ENCODE assay signal across 30 cellular contexts in the genomic region with DNA sequence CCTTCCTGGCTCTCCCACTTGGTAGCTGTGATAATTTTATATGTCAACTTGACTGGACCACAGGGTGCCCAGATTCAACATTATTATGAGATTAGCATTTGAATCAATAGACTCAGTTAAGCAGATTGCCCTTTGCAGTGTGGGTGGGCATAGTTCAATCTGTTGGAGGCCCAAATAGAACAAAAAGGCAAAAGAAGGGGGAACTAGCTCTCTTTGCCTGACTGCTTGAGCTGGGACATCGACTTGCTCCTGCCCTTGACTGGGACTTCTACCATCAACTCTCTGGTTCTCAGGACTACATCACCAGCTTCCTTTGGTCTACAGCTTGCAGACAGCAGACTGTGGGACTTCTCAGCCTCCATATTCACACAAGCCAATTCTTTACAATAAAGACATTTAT.
"Had no signal": no experiment of that assay in that cellular context is flagged by ENCODE, and none has a peak within 500 bp of the region (broad histone marks: within the 10 kb centered on the region; RNA-seq: fewer than 3 reads in every experiment).

No MANE protein-coding gene starts in this region.

- H3K27me3 Mint-ChIP-seq: naive thymus-derived CD8-positive, alpha-beta T cell; stimulated activated naive B cell treated with anti-CD40 and anti-IgM and Interleukin-4, amounts not matched to agents 10 μg/mL and 1 μg/mL and 100 μg/mL, for 72 hours; stimulated activated naive CD8-positive, alpha-beta T cell treated with anti-CD3 and anti-CD28 coated beads, Interleukin-15, Interleukin-2, amounts not matched to agents 100 ng/mL and 50 ng/mL, for 24 hours had no signal

- H3K79me2 ChIP-seq: parathyroid adenoma had no signal

- H3K4me1 Mint-ChIP-seq: nephron progenitor cell; neural crest cell; stimulated activated effector memory CD8-positive, alpha-beta T cell treated with anti-CD3 and anti-CD28 coated beads, Interleukin-12 subunit alpha, Interleukin-12 subunit beta, amount 100 ng/mL, for 72 hours; stimulated activated naive B cell treated with anti-CD40 and anti-IgM and Interleukin-4, amounts not matched to agents 10 μg/mL and 1 μg/mL and 100 μg/mL, for 72 hours had no signal

- H3K9me3 Mint-ChIP-seq: natural killer cell treated with Interleukin-12 subunit alpha and Interleukin-12 subunit beta and Interleukin-15 and Interleukin-18, amount 100 ng/mL, for 72 hours; stimulated activated effector memory CD8-positive, alpha-beta T cell treated with anti-CD3 and anti-CD28 coated beads, Interleukin-12 subunit alpha, Interleukin-12 subunit beta, amount 100 ng/mL, for 72 hours; stimulated activated naive CD8-positive, alpha-beta T cell treated with anti-CD3 and anti-CD28 coated beads, Interleukin-15, Interleukin-2, amounts not matched to agents 100 ng/mL and 50 ng/mL, for 24 hours had no signal

- H3K4me3 Mint-ChIP-seq: naive thymus-derived CD8-positive, alpha-beta T cell; natural killer cell treated with Interleukin-12 subunit alpha and Interleukin-12 subunit beta and Interleukin-15 and Interleukin-18, amount 100 ng/mL, for 72 hours; nephron progenitor cell; neural crest cell; stimulated activated effector memory CD8-positive, alpha-beta T cell treated with anti-CD3 and anti-CD28 coated beads, Interleukin-12 subunit alpha, Interleukin-12 subunit beta, amount 100 ng/mL, for 72 hours; stimulated activated naive B cell treated with anti-CD40 and anti-IgM and Interleukin-4, amounts not matched to agents 10 μg/mL and 1 μg/mL and 100 μg/mL, for 72 hours; stimulated activated naive CD8-positive, alpha-beta T cell treated with anti-CD3 and anti-CD28 coated beads, Interleukin-15, Interleukin-2, amounts not matched to agents 100 ng/mL and 50 ng/mL, for 24 hours; type B pancreatic cell had no signal

- H3K27ac Mint-ChIP-seq: natural killer cell treated with Interleukin-12 subunit alpha and Interleukin-12 subunit beta and Interleukin-15 and Interleukin-18, amount 100 ng/mL, for 72 hours; nephron progenitor cell; progenitor cell of endocrine pancreas; stimulated activated effector memory CD8-positive, alpha-beta T cell treated with anti-CD3 and anti-CD28 coated beads, Interleukin-12 subunit alpha, Interleukin-12 subunit beta, amount 100 ng/mL, for 72 hours; stimulated activated naive B cell treated with anti-CD40 and anti-IgM and Interleukin-4, amounts not matched to agents 10 μg/mL and 1 μg/mL and 100 μg/mL, for 72 hours; stimulated activated naive CD8-positive, alpha-beta T cell treated with anti-CD3 and anti-CD28 coated beads, Interleukin-15, Interleukin-2, amounts not matched to agents 100 ng/mL and 50 ng/mL, for 24 hours; type B pancreatic cell had no signal

- H3K9ac ChIP-seq: parathyroid adenoma had no signal

- H3K27me3 ChIP-seq: ovary, right lobe of liver, sigmoid colon, stomach, suprapubic skin, testis, tibial artery, transverse colon, upper lobe of right lung, uterus had no signal

- H2AFZ ChIP-seq: parathyroid adenoma had no signal

- H3K27ac ChIP-seq: ovary, parathyroid adenoma, psoas muscle, right lobe of liver, sigmoid colon, stomach, suprapubic skin, testis, tibial artery, transverse colon, upper lobe of right lung, uterus had no signal

- H3K4me1 ChIP-seq: parathyroid adenoma, psoas muscle, right lobe of liver, sigmoid colon, stomach, suprapubic skin, testis, tibial artery, transverse colon, upper lobe of right lung, uterus had no signal

- H3K9me3 ChIP-seq: ovary, psoas muscle, right lobe of liver, sigmoid colon, stomach, suprapubic skin, testis, tibial artery, transverse colon, upper lobe of right lung, uterus had no signal

- DNase-seq: naive thymus-derived CD8-positive, alpha-beta T cell; nephron progenitor cell; occipital lobe; ovary; posterior cingulate gyrus; psoas muscle; right cardiac atrium; right lobe of liver; sigmoid colon; small intestine; stimulated activated CD4-positive, alpha-beta T cell treated with anti-CD3 and anti-CD28 coated beads, Interleukin-15, amount 100 ng/mL, for 24 hours; stimulated activated CD4-positive, alpha-beta T cell treated with anti-CD3 and anti-CD28 coated beads, Interleukin-2, amount 100 ng/mL, for 24 hours; stimulated activated CD4-positive, alpha-beta T cell treated with anti-CD3 and anti-CD28 coated beads, Interleukin-2, amount 100 ng/mL, for 48 hours; stimulated activated CD4-positive, alpha-beta T cell treated with anti-CD3 and anti-CD28 coated beads, Interleukin-4, amount 100 ng/mL, for 24 hours; stimulated activated naive B cell treated with anti-CD40 and anti-IgM and Interleukin-4, amounts not matched to agents 10 μg/mL and 1 μg/mL and 100 μg/mL, for 72 hours; stimulated activated naive CD4-positive, alpha-beta T cell treated with Interleukin-2 at 50 U/mL for 16 hours; stomach; testis; tibial artery; transverse colon; upper lobe of right lung; uterus had no signal

- H3K36me3 Mint-ChIP-seq: natural killer cell treated with Interleukin-12 subunit alpha and Interleukin-12 subunit beta and Interleukin-15 and Interleukin-18, amount 100 ng/mL, for 72 hours; stimulated activated effector memory CD8-positive, alpha-beta T cell treated with anti-CD3 and anti-CD28 coated beads, Interleukin-12 subunit alpha, Interleukin-12 subunit beta, amount 100 ng/mL, for 72 hours; stimulated activated naive B cell treated with anti-CD40 and anti-IgM and Interleukin-4, amounts not matched to agents 10 μg/mL and 1 μg/mL and 100 μg/mL, for 72 hours; type B pancreatic cell had no signal

- H3K4me3 ChIP-seq: ovary, psoas muscle, right lobe of liver, sigmoid colon, stomach, suprapubic skin, testis, tibial artery, transverse colon, upper lobe of right lung, uterus had no signal

- ATAC-seq: naive thymus-derived CD8-positive, alpha-beta T cell; natural killer cell treated with Interleukin-12 subunit alpha and Interleukin-12 subunit beta and Interleukin-15 and Interleukin-18, amount 100 ng/mL, for 72 hours; psoas muscle; right cardiac atrium; right lobe of liver; stimulated activated effector memory CD8-positive, alpha-beta T cell treated with anti-CD3 and anti-CD28 coated beads, Interleukin-12 subunit alpha, Interleukin-12 subunit beta, amount 100 ng/mL, for 72 hours; stimulated activated naive B cell treated with anti-CD40 and anti-IgM and Interleukin-4, amounts not matched to agents 10 μg/mL and 1 μg/mL and 100 μg/mL, for 72 hours; upper lobe of right lung had no signal

- H3K36me3 ChIP-seq: ovary, right lobe of liver, sigmoid colon, stomach, suprapubic skin, tibial artery, transverse colon, upper lobe of right lung, uterus had no signal
